ENCODE assay signal across 1 cellular context in the genomic region with DNA sequence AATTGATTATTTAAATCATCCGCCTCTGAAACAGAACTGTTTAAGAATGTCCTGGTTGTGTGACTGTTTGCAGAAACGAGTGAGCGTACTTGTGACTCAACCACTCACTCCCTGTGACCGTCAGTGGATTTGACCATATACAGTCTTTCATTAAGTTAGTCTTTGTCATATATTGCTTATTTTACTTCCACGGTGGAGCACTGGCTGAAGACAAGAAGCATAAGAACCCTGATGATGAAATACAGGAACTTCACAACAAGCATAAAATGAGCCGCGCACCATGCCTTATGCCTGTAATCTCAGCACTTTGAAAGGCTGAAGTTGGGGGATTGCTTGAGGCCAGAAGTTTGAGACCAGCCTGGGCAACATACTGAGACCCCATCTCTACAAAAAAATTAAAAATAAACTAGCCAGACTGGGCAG.
TF ChIP-seq lines count a peak whose summit lies in the region.

No MANE protein-coding gene starts in this region.

TF ChIP-seq in K562, 482 proteins besides CTCF, POLR2A, EP300 and RAD21 (continued from another document):
- TF ChIP-seq E2F5 (CRISPR knock-in tag; IDR thresholded peaks at IDR 0.05): no peak
TF ChIP-seq in K562: peak in this region for 4.
